ENCODE assay signal across 4 cellular contexts in genomic region chr4:187997991-187998390, GRCh38. TPM values are rescaled to one million over a fixed set of nuclear protein-coding genes. Genes with fewer than 3 reads are reported as not detected.
"Had no signal": no experiment of that assay in that cellular context is flagged by ENCODE, and none has a peak within 500 bp of the region (broad histone marks: within the 10 kb centered on the region; RNA-seq: fewer than 3 reads in every experiment).

No MANE protein-coding gene starts in this region.

RNA-seq across cellular contexts. Expression of gene ZFP42, which starts 2.4 kb away (rescaled TPM):
- total RNA-seq: activated CD4-positive, alpha-beta memory T cell treated with anti-CD3 and anti-CD28 coated beads, Interleukin-2, amount 10 ng/mL, durations not matched to agents 7 days and 5 days; activated CD8-positive, alpha-beta memory T cell treated with anti-CD3 and anti-CD28 coated beads, Interleukin-2, amount 10 ng/mL, durations not matched to agents 7 days and 5 days; MCF 10A; Right ventricle myocardium superior had no signal
